ENCODE assay signal across 8 cellular contexts in genomic region chr11:128630367-128631230, GRCh38. TPM values are rescaled to one million over a fixed set of nuclear protein-coding genes. Genes with fewer than 3 reads are reported as not detected.
DNase-seq lines count a peak whose midpoint lies in the region; ATAC-seq and TF ChIP-seq lines count a peak whose summit lies in the region.

No MANE protein-coding gene starts in this region.

- ATAC-seq in GM19025 (IDR thresholded peaks at IDR 0.05; ENCODE audit: low read depth, unreplicated experiment) (peak; percentile 32), HG03378 (IDR thresholded peaks at IDR 0.05; ENCODE audit: unreplicated experiment) (peak; percentile 54)
- peak; percentile 71 for ATAC-seq in activated CD8-positive, alpha-beta T cell treated with anti-CD3 and anti-CD28 coated beads for 36 hours

- peak overlapping the region; percentile 45 for H3K27ac ChIP-seq in effector memory CD4-positive, alpha-beta T cell (ENCODE audit: insufficient read depth, low read length, poor library complexity, severe bottlenecking)

- H3K36me3 Mint-ChIP-seq in activated CD8-positive, alpha-beta T cell treated with anti-CD3 and anti-CD28 coated beads for 36 hours (ENCODE audit: low read depth), result no peaks in the 10 kb centered on the region

- peak overlapping the region; percentile 97 for H3K27ac Mint-ChIP-seq in activated CD8-positive, alpha-beta T cell treated with anti-CD3 and anti-CD28 coated beads for 36 hours

- H3K4me1 ChIP-seq in BE2C, result no peaks in the 10 kb centered on the region
- peaks cover 42% of the 10 kb centered on the region for H3K4me1 ChIP-seq in effector memory CD4-positive, alpha-beta T cell (ENCODE audit: control insufficient read depth, insufficient read depth, low read length, poor library complexity, severe bottlenecking)

- peaks cover 66% of the 10 kb centered on the region for H3K4me1 Mint-ChIP-seq in activated CD8-positive, alpha-beta T cell treated with anti-CD3 and anti-CD28 coated beads for 36 hours (ENCODE audit: low read depth)

- peak; percentile 93 for TF ChIP-seq CTCF in BE2C (IDR thresholded peaks at IDR 0.05; ENCODE audit: low read depth, low read length)
- TF ChIP-seq CTCF in activated CD8-positive, alpha-beta T cell treated with anti-CD3 and anti-CD28 coated beads for 36 hours (IDR thresholded peaks at IDR 0.05), result peak; percentile 72

- CTCF ChIA-PET in activated CD8-positive, alpha-beta T cell treated with anti-CD3 and anti-CD28 coated beads for 36 hours (lab: Charles Lee), result interaction anchor here (0.6 to 13.8 kb wide), 59 partner anchors 8 to 581 kb away, joined by 3 to 400 read pairs (median 5); no protein-coding TSS in a partner anchor

- H3K27me3 Mint-ChIP-seq in activated CD8-positive, alpha-beta T cell treated with anti-CD3 and anti-CD28 coated beads for 36 hours, result no peaks in the 10 kb centered on the region

- DNase-seq in BE2C (peak; percentile 82), NCI-H774 (lab: John Stamatoyannopoulos, UW) (peak; percentile 82), midbrain (lab: John Stamatoyannopoulos, UW) (peak; percentile 86)
- peak; percentile 94 for DNase-seq in activated CD8-positive, alpha-beta T cell treated with anti-CD3 and anti-CD28 coated beads for 36 hours
- DNase-seq in effector memory CD4-positive, alpha-beta T cell, result peak; percentile 71 to 84 (median 81)
- DNase-seq in stimulated activated CD8-positive, alpha-beta memory T cell treated with anti-CD3 and anti-CD28 coated beads, Interleukin-2, amount 100 ng/mL, for 48 hours (ENCODE audit: low read depth in 2 of 2), result peak; percentile 82 to 89

- intact Hi-C loops in activated CD8-positive, alpha-beta T cell treated with anti-CD3 and anti-CD28 coated beads for 36 hours (cut with micrococcal nuclease), result loop anchor here (2.0 to 5.0 kb wide), 4 partner anchors 127 to 593 kb away; no protein-coding TSS in a partner anchor

- no peaks in the 10 kb centered on the region for H3K9me3 ChIP-seq in BE2C
- H3K9me3 ChIP-seq in effector memory CD4-positive, alpha-beta T cell (ENCODE audit: control insufficient read depth, low read length), result no peaks in the 10 kb centered on the region

- no peaks in the 10 kb centered on the region for H3K27me3 ChIP-seq in BE2C
- H3K27me3 ChIP-seq in effector memory CD4-positive, alpha-beta T cell (replicated peaks; ENCODE audit: control insufficient read depth, insufficient read depth, low read length, poor library complexity, severe bottlenecking), result no peaks in the 10 kb centered on the region

- no peaks in the 10 kb centered on the region for H3K36me3 ChIP-seq in BE2C
- H3K36me3 ChIP-seq in effector memory CD4-positive, alpha-beta T cell (ENCODE audit: control insufficient read depth, insufficient read depth, low read length), result no peaks in the 10 kb centered on the region

- no peaks in the 10 kb centered on the region for H3K9me3 Mint-ChIP-seq in activated CD8-positive, alpha-beta T cell treated with anti-CD3 and anti-CD28 coated beads for 36 hours

- H3K4me3 ChIP-seq in BE2C (ENCODE audit: low read depth, low read length), result no peak overlapping the region
- H3K4me3 ChIP-seq in effector memory CD4-positive, alpha-beta T cell (ENCODE audit: insufficient read depth, low read depth, low read length, poor library complexity, severe bottlenecking), result peak overlapping the region; percentile 18

- POLR2A ChIA-PET in activated CD8-positive, alpha-beta T cell treated with anti-CD3 and anti-CD28 coated beads for 36 hours (lab: Charles Lee), result interaction anchor here (0.8 to 5.7 kb wide), 23 partner anchors 11 to 458 kb away, joined by 3 to 66 read pairs (median 3); no protein-coding TSS in a partner anchor

- peak overlapping the region; percentile 72 for H3K4me3 Mint-ChIP-seq in activated CD8-positive, alpha-beta T cell treated with anti-CD3 and anti-CD28 coated beads for 36 hours

RNA-seq across cellular contexts. Expression of gene ETS1, which starts 43.2 kb away (rescaled TPM):
- 23.4 TPM for polyA plus RNA-seq in BE2C (2012; ENCODE audit: insufficient read depth, insufficient read length, low read depth)
- 100 to 1,000 TPM; 527 to 532 TPM for total RNA-seq in activated CD8-positive, alpha-beta T cell treated with anti-CD3 and anti-CD28 coated beads for 36 hours
